Comparison of ENCODE assay signal across 11 cellular contexts in genomic region chr9:107734231-107735014, GRCh38.
DNase-seq lines count a peak whose midpoint lies in the region; ATAC-seq, FAIRE-seq and TF ChIP-seq lines count a peak whose summit lies in the region.
"Had no signal": no experiment of that assay in that cellular context is flagged by ENCODE, and none has a peak within 500 bp of the region (broad histone marks: within the 10 kb centered on the region; RNA-seq: fewer than 3 reads in every experiment).

No MANE protein-coding gene starts in this region.

- TF ChIP-seq CTCF in GM23338 (conservative IDR thresholded peaks at IDR 0.05; ENCODE audit: low read depth in 2 of 2), result no peak
- no peak for TF ChIP-seq CTCF in MCF 10A (IDR thresholded peaks at IDR 0.05; ENCODE audit: unreplicated experiment)
- TF ChIP-seq CTCF in right atrium auricular region (IDR thresholded peaks at IDR 0.05), result no peak
- no peak for TF ChIP-seq CTCF in suprapubic skin (IDR thresholded peaks at IDR 0.05)
- TF ChIP-seq CTCF in mesothelial cell of epicardium (IDR thresholded peaks at IDR 0.05; ENCODE audit: unreplicated experiment), result no peak

- H2AFZ ChIP-seq in GM23338, result 0 out of 2 replicates have a peak overlapping the region, but pooled peaks have one; percentile 38

- CTCF ChIA-PET in MCF 10A (lab: Yijun Ruan, JAX), result interaction anchor here (0.6 to 2.0 kb wide), 15 partner anchors 14 to 1027 kb away, joined by 3 to 12 read pairs (median 3); no protein-coding TSS in a partner anchor

- DNase-seq in GM23338 (ENCODE audit: low spot score) (no peak), MCF 10A (ENCODE audit: unreplicated experiment) (peak; percentile 83), right atrium auricular region (ENCODE audit: low spot score) (no peak), suprapubic skin (ENCODE audit: low spot score in 2 of 2) (no peak), SW 1271 (lab: John Stamatoyannopoulos, UW) (no peak), mesothelial cell of epicardium (ENCODE audit: low spot score in 2 of 2, unreplicated experiment in 2 of 2) (no peak), LoVo (ENCODE audit: low spot score) (no peak), small intestine (no peak)
- DNase-seq: activated CD4-positive, alpha-beta T cell treated with anti-CD3 and anti-CD28 coated beads, Interleukin-2, amount 10 ng/mL, durations not matched to agents 24 days and 14 days; effector memory CD4-positive, alpha-beta T cell; NCI-H345 had no signal

- no peaks in the 10 kb centered on the region for H3F3A ChIP-seq in GM23338 (replicated peaks; ENCODE audit: low read depth)

- H3K4me3 ChIP-seq in GM23338 (no peak overlapping the region), right atrium auricular region (no peak overlapping the region), suprapubic skin (no peak overlapping the region), small intestine (ENCODE audit: low read depth in 1 of 2, low read length in 2 of 2) (no peak overlapping the region)

- H3K27ac ChIP-seq in GM23338 (ENCODE audit: low read depth), result no peak overlapping the region
- peak overlapping the region; percentile 83 to 90 for H3K27ac ChIP-seq in right atrium auricular region
- peak overlapping the region; percentile 88 for H3K27ac ChIP-seq in suprapubic skin
- H3K27ac ChIP-seq in small intestine (ENCODE audit: low read depth in 1 of 2, low read length in 1 of 2), result peak overlapping the region in 1 of 2 donors; percentile 69

- H3K4me1 Mint-ChIP-seq in GM23338 (no peaks in the 10 kb centered on the region; the same call in 2 of the 3 replicates), MCF 10A (ENCODE audit: insufficient read depth, unreplicated experiment) (peaks cover 71% of the 10 kb centered on the region), mesothelial cell of epicardium (peaks cover 15% of the 10 kb centered on the region)
- H3K4me1 Mint-ChIP-seq: activated CD4-positive, alpha-beta T cell treated with anti-CD3 and anti-CD28 coated beads, Interleukin-2, amount 10 ng/mL, durations not matched to agents 24 days and 14 days had no signal

- no peaks in the 10 kb centered on the region for H3K27me3 ChIP-seq in GM23338 (ENCODE audit: insufficient read depth)
- H3K27me3 ChIP-seq in right atrium auricular region, result no peaks in the 10 kb centered on the region
- H3K27me3 ChIP-seq in suprapubic skin, result no peaks in the 10 kb centered on the region
- H3K27me3 ChIP-seq in small intestine (ENCODE audit: control insufficient read depth in 2 of 2, insufficient read depth in 2 of 2, low read length in 2 of 2), result no peaks in the 10 kb centered on the region

- H3K9me3 ChIP-seq in right atrium auricular region, result no peaks in the 10 kb centered on the region
- no peaks in the 10 kb centered on the region for H3K9me3 ChIP-seq in suprapubic skin
- H3K9me3 ChIP-seq in small intestine (ENCODE audit: control insufficient read depth, low read depth), result no peaks in the 10 kb centered on the region

- H3K36me3 ChIP-seq in GM23338 (ENCODE audit: insufficient read depth), result no peaks in the 10 kb centered on the region
- H3K36me3 ChIP-seq in right atrium auricular region, result no peaks in the 10 kb centered on the region
- H3K36me3 ChIP-seq in suprapubic skin, result no peaks in the 10 kb centered on the region
- H3K36me3 ChIP-seq in small intestine (ENCODE audit: control insufficient read depth in 2 of 2, insufficient read depth in 2 of 2, low read length in 2 of 2), result no peaks in the 10 kb centered on the region

- H3K79me2 ChIP-seq in GM23338 (replicated peaks; ENCODE audit: insufficient read depth), result no peaks in the 10 kb centered on the region

- peaks cover 3% of the 10 kb centered on the region for H3K27me3 Mint-ChIP-seq in GM23338 (ENCODE audit: insufficient read depth, low read depth, poor library complexity)
- no peaks in the 10 kb centered on the region for H3K27me3 Mint-ChIP-seq in MCF 10A (ENCODE audit: insufficient read depth, unreplicated experiment)
- H3K27me3 Mint-ChIP-seq in mesothelial cell of epicardium (ENCODE audit: low read depth), result peaks cover 2% of the 10 kb centered on the region
- H3K27me3 Mint-ChIP-seq: activated CD4-positive, alpha-beta T cell treated with anti-CD3 and anti-CD28 coated beads, Interleukin-2, amount 10 ng/mL, durations not matched to agents 24 days and 14 days had no signal

- no peaks in the 10 kb centered on the region for H3K9me3 Mint-ChIP-seq in GM23338
- H3K9me3 Mint-ChIP-seq in MCF 10A (ENCODE audit: unreplicated experiment), result no peaks in the 10 kb centered on the region
- no peaks in the 10 kb centered on the region for H3K9me3 Mint-ChIP-seq in mesothelial cell of epicardium
- H3K9me3 Mint-ChIP-seq: activated CD4-positive, alpha-beta T cell treated with anti-CD3 and anti-CD28 coated beads, Interleukin-2, amount 10 ng/mL, durations not matched to agents 24 days and 14 days had no signal

- TF ChIP-seq POLR2A in suprapubic skin (IDR thresholded peaks at IDR 0.05), result no peak

- TF ChIP-seq EP300 in suprapubic skin (IDR thresholded peaks at IDR 0.05), result no peak

- H3K4me2 ChIP-seq in GM23338, result no peak overlapping the region

- WGBS in suprapubic skin, result 44% methylated on average over 10 of the region's 10 CpGs
- WGBS in small intestine, 3 donors, result 72 to 91% (median 87%) methylated on average over 10 of the region's 10 CpGs

- H3K4me1 ChIP-seq in GM23338 (ENCODE audit: insufficient read depth) (no peaks in the 10 kb centered on the region), right atrium auricular region (peaks cover 0 to 50% of the 10 kb centered on the region in 2 donors), suprapubic skin (peaks cover 62% of the 10 kb centered on the region), small intestine (ENCODE audit: control insufficient read depth in 2 of 2, insufficient read depth in 1 of 2, low read depth in 1 of 2, low read length in 1 of 2) (peaks cover 0 to 5% of the 10 kb centered on the region in 2 donors)

- no peaks in the 10 kb centered on the region for H4K20me1 ChIP-seq in GM23338 (replicated peaks; ENCODE audit: insufficient read depth)

- 0 out of 2 replicates have a peak, but pooled peaks cover 4% of the 10 kb centered on the region for H3K9me2 ChIP-seq in GM23338 (ENCODE audit: insufficient read depth)

- H3K4me3 Mint-ChIP-seq in GM23338 (no peak overlapping the region), MCF 10A (ENCODE audit: unreplicated experiment) (peak overlapping the region; percentile 62), mesothelial cell of epicardium (no peak overlapping the region)
- H3K4me3 Mint-ChIP-seq: activated CD4-positive, alpha-beta T cell treated with anti-CD3 and anti-CD28 coated beads, Interleukin-2, amount 10 ng/mL, durations not matched to agents 24 days and 14 days had no signal

- POLR2A ChIA-PET in MCF 10A (lab: Yijun Ruan, JAX), result interaction anchor here (0.5 to 5.8 kb wide), 31 partner anchors 8 to 833 kb away, joined by 3 to 77 read pairs (median 5); partner anchors contain the start of gene KLF4

- no peaks in the 10 kb centered on the region for H3K36me3 Mint-ChIP-seq in GM23338 (ENCODE audit: low read depth)
- H3K36me3 Mint-ChIP-seq in MCF 10A (ENCODE audit: insufficient read depth, unreplicated experiment), result no peaks in the 10 kb centered on the region
- H3K36me3 Mint-ChIP-seq in mesothelial cell of epicardium, result no peaks in the 10 kb centered on the region

- no peak for FAIRE-seq in small intestine (lab: Jason Lieb, UNC)

- ATAC-seq in GM23338, result no peak

- intact Hi-C loops in MCF 10A (cut with micrococcal nuclease), result loop anchor here (1.0 to 10.0 kb wide), 6 partner anchors 16 to 833 kb away; no protein-coding TSS in a partner anchor

- no TSS peak for BruUV-seq in MCF 10A (replicated peaks; lab: Mats Ljungman, UMichigan)

- no peak overlapping the region for H3K27ac Mint-ChIP-seq in GM23338
- peak overlapping the region; percentile 99 for H3K27ac Mint-ChIP-seq in MCF 10A (ENCODE audit: low read depth, unreplicated experiment)
- H3K27ac Mint-ChIP-seq in mesothelial cell of epicardium, result no peak overlapping the region
- H3K27ac Mint-ChIP-seq: activated CD4-positive, alpha-beta T cell treated with anti-CD3 and anti-CD28 coated beads, Interleukin-2, amount 10 ng/mL, durations not matched to agents 24 days and 14 days had no signal

TF ChIP-seq in GM23338, 12 proteins besides CTCF, POLR2A, EP300 and RAD21 (continues in another document):
- TF ChIP-seq CREB1 (CRISPR knock-in tag; IDR thresholded peaks at IDR 0.05; ENCODE audit: low read depth), result no peak
- TF ChIP-seq ETS1 (IDR thresholded peaks at IDR 0.05), result no peak
